ENCODE assay signal across 8 cellular contexts in the genomic region with DNA sequence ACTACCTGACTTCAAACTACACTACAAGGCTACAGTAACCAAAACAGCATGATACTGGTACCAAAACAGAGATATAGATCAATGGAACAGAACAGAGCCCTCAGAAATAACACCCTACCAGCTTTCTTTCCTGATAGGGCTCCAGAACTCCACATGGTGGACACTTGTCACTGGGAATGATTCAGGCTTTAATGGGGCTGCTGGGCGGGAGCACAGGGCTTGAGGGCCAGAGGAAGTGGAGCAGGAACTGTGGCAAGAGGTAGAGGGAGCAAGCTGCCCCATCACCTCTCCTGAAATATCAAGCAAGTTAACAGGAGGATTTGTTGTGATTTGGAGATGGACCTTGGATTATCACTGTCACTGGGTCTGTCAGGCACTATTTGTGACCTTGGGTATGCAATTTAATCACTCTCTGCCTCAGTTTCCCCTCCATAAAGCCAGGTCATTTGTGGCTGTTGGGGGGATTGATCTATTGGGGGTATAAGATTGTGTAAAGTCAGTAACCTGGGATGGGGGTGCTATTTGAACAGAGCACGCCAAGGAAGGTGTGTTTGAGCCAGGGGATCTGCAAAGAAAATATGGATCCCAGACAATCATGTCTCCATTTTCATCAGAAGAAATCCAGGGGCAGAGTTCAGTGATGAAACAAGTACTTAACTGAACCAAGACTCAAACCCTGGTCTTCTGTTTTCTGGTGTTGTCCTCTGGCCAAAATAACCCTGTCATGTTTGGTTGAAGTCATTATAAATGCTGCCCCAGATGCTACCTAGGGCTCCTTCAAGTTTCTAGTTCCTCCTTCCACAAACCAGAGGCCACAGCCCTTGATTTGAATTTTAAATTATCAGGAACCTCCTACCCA. TPM values are rescaled to one million over a fixed set of nuclear protein-coding genes. Genes with fewer than 3 reads are reported as not detected.
DNase-seq lines count a peak whose midpoint lies in the region; ATAC-seq and TF ChIP-seq lines count a peak whose summit lies in the region.

No MANE protein-coding gene starts in this region.

- DNase-seq in activated CD8-positive, alpha-beta T cell treated with anti-CD3 and anti-CD28 coated beads for 36 hours: no peak
- no peak for DNase-seq in activated CD8-positive, alpha-beta T cell treated with anti-CD3 and anti-CD28 coated beads, Interleukin-2, amount 10 ng/mL, durations not matched to agents 7 days and 5 days
- no peak for DNase-seq in ascending aorta (ENCODE audit: low spot score in 2 of 2)
- no peak for DNase-seq in tibial artery
- no peak for DNase-seq in DMS 273 (lab: John Stamatoyannopoulos, UW; ENCODE audit: unreplicated experiment)
- DNase-seq in putamen (ENCODE audit: low spot score): no peak
- DNase-seq in NCI-H1417 treated with DMSO at 0.1 percent for 48 hours (lab: John Stamatoyannopoulos, UW): no peak

- CTCF ChIA-PET in activated CD8-positive, alpha-beta T cell treated with anti-CD3 and anti-CD28 coated beads for 36 hours (lab: Charles Lee): interaction anchor here (1.3 kb wide), 2 partner anchors 11 to 307 kb away, joined by 5 to 6 read pairs; no protein-coding TSS in a partner anchor
- CTCF ChIA-PET in activated CD8-positive, alpha-beta T cell treated with anti-CD3 and anti-CD28 coated beads, Interleukin-2, amount 10 ng/mL, durations not matched to agents 7 days and 5 days (lab: Charles Lee): no interaction called here

- peaks cover 2% of the 10 kb centered on the region for H3K9me3 Mint-ChIP-seq in activated CD8-positive, alpha-beta T cell treated with anti-CD3 and anti-CD28 coated beads for 36 hours
- no peaks in the 10 kb centered on the region for H3K9me3 Mint-ChIP-seq in activated CD8-positive, alpha-beta T cell treated with anti-CD3 and anti-CD28 coated beads, Interleukin-2, amount 10 ng/mL, durations not matched to agents 7 days and 5 days (ENCODE audit: insufficient read depth)

- peaks cover 16% of the 10 kb centered on the region for H3K4me1 Mint-ChIP-seq in activated CD8-positive, alpha-beta T cell treated with anti-CD3 and anti-CD28 coated beads for 36 hours (ENCODE audit: low read depth)
- H3K4me1 Mint-ChIP-seq in activated CD8-positive, alpha-beta T cell treated with anti-CD3 and anti-CD28 coated beads, Interleukin-2, amount 10 ng/mL, durations not matched to agents 7 days and 5 days (ENCODE audit: low read depth): peaks cover 13% of the 10 kb centered on the region

- no peak for TF ChIP-seq CTCF in activated CD8-positive, alpha-beta T cell treated with anti-CD3 and anti-CD28 coated beads for 36 hours (IDR thresholded peaks at IDR 0.05)
- TF ChIP-seq CTCF in ascending aorta (IDR thresholded peaks at IDR 0.05) (no peak), tibial artery (IDR thresholded peaks at IDR 0.05) (no peak)

- H3K36me3 ChIP-seq in ascending aorta (no peaks in the 10 kb centered on the region), tibial artery (no peaks in the 10 kb centered on the region)

- H3K4me3 Mint-ChIP-seq in activated CD8-positive, alpha-beta T cell treated with anti-CD3 and anti-CD28 coated beads for 36 hours: no peak overlapping the region
- no peak overlapping the region for H3K4me3 Mint-ChIP-seq in activated CD8-positive, alpha-beta T cell treated with anti-CD3 and anti-CD28 coated beads, Interleukin-2, amount 10 ng/mL, durations not matched to agents 7 days and 5 days

- H3K27me3 Mint-ChIP-seq in activated CD8-positive, alpha-beta T cell treated with anti-CD3 and anti-CD28 coated beads for 36 hours: no peaks in the 10 kb centered on the region
- H3K27me3 Mint-ChIP-seq in activated CD8-positive, alpha-beta T cell treated with anti-CD3 and anti-CD28 coated beads, Interleukin-2, amount 10 ng/mL, durations not matched to agents 7 days and 5 days (ENCODE audit: low read depth): no peaks in the 10 kb centered on the region

- H3K4me1 ChIP-seq in ascending aorta: peaks cover 0 to 5% of the 10 kb centered on the region in 2 donors
- H3K4me1 ChIP-seq in tibial artery: peaks cover 0 to 14% (median 11%) of the 10 kb centered on the region in 4 donors

- no peaks in the 10 kb centered on the region for H3K36me3 Mint-ChIP-seq in activated CD8-positive, alpha-beta T cell treated with anti-CD3 and anti-CD28 coated beads for 36 hours (ENCODE audit: low read depth)
- no peaks in the 10 kb centered on the region for H3K36me3 Mint-ChIP-seq in activated CD8-positive, alpha-beta T cell treated with anti-CD3 and anti-CD28 coated beads, Interleukin-2, amount 10 ng/mL, durations not matched to agents 7 days and 5 days (ENCODE audit: low read depth)

- H3K4me3 ChIP-seq in ascending aorta (no peak overlapping the region), tibial artery (no peak overlapping the region)

- peak overlapping the region; percentile 77 for H3K27ac Mint-ChIP-seq in activated CD8-positive, alpha-beta T cell treated with anti-CD3 and anti-CD28 coated beads for 36 hours
- H3K27ac Mint-ChIP-seq in activated CD8-positive, alpha-beta T cell treated with anti-CD3 and anti-CD28 coated beads, Interleukin-2, amount 10 ng/mL, durations not matched to agents 7 days and 5 days: no peak overlapping the region

- peaks cover 8 to 10% of the 10 kb centered on the region in 2 donors for H3K9me3 ChIP-seq in ascending aorta
- no peaks in the 10 kb centered on the region for H3K9me3 ChIP-seq in tibial artery

- H3K27ac ChIP-seq in ascending aorta (peak overlapping the region; percentile 38 to 45), tibial artery (peak overlapping the region; percentile 18 to 25)

- ATAC-seq in activated CD8-positive, alpha-beta T cell treated with anti-CD3 and anti-CD28 coated beads for 36 hours: no peak
- ATAC-seq in activated CD8-positive, alpha-beta T cell treated with anti-CD3 and anti-CD28 coated beads, Interleukin-2, amount 10 ng/mL, durations not matched to agents 7 days and 5 days: no peak
- peak; percentile 74 for ATAC-seq in HG03045 (IDR thresholded peaks at IDR 0.05; ENCODE audit: unreplicated experiment)

- intact Hi-C loops in activated CD8-positive, alpha-beta T cell treated with anti-CD3 and anti-CD28 coated beads for 36 hours (cut with micrococcal nuclease): no loop called here
- intact Hi-C loops in ascending aorta (cut with DNase I): no loop called here
- intact Hi-C loops in tibial artery (cut with DNase I; ENCODE audit: low total_unique reads): loop anchor here (10.0 kb wide), 1 partner anchor 64 kb away; no protein-coding TSS in a partner anchor

- no peaks in the 10 kb centered on the region for H3K27me3 ChIP-seq in ascending aorta
- H3K27me3 ChIP-seq in tibial artery: no peaks in the 10 kb centered on the region

- POLR2A ChIA-PET in activated CD8-positive, alpha-beta T cell treated with anti-CD3 and anti-CD28 coated beads for 36 hours (lab: Charles Lee): interaction anchor here (1.0 kb wide), 1 partner anchor 51 kb away, joined by 3 read pairs; no protein-coding TSS in a partner anchor
- POLR2A ChIA-PET in activated CD8-positive, alpha-beta T cell treated with anti-CD3 and anti-CD28 coated beads, Interleukin-2, amount 10 ng/mL, durations not matched to agents 7 days and 5 days (lab: Charles Lee): no interaction called here

RNA-seq across cellular contexts. Expression of a gene that starts 25.2 kb away (rescaled TPM):
- 10 to 100 TPM; 28.1 to 29.7 TPM for total RNA-seq in activated CD8-positive, alpha-beta T cell treated with anti-CD3 and anti-CD28 coated beads for 36 hours
- total RNA-seq in activated CD8-positive, alpha-beta T cell treated with anti-CD3 and anti-CD28 coated beads, Interleukin-2, amount 10 ng/mL, durations not matched to agents 7 days and 5 days: 10 to 100 TPM; 17.0 to 20.1 TPM
- total RNA-seq in ascending aorta: 113 TPM
